Comparison of ENCODE assay signal across 17 cellular contexts in the genomic region with DNA sequence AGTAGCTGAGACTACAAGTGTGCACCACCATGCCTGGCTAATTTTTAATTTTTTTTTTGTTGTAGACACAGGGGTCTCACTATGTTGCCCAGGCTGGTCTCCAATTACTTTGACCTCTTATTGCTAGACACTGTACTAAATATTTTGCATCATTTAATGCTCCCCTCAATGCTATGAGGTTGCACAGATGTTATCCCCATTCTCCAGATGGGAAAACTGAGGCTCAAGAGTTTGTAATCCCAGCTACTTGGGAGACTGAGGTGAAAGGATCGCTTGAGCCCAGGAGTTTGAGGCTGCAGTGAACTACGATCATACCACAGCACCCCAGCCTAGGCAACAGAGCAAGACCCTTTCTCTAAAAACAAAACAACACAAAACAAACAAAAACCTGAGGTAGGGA.
DNase-seq lines count a peak whose midpoint lies in the region; ATAC-seq and TF ChIP-seq lines count a peak whose summit lies in the region.
"Had no signal": no experiment of that assay in that cellular context is flagged by ENCODE, and none has a peak within 500 bp of the region (broad histone marks: within the 10 kb centered on the region; RNA-seq: fewer than 3 reads in every experiment).

No MANE protein-coding gene starts in this region.

- intact Hi-C loops in Right ventricle myocardium superior (cut with DNase I), result no loop called here

- H3K27me3 ChIP-seq in right atrium auricular region, result no peaks in the 10 kb centered on the region
- H3K27me3 ChIP-seq: BLaER1 treated with 17β-estradiol and CSF1 and Interleukin-3, amounts not matched to agents 10 nM and 100 nM had no signal

- H3K9me3 Mint-ChIP-seq in osteocyte (ENCODE audit: unreplicated experiment), result peaks cover 26% of the 10 kb centered on the region

- H3K9me3 ChIP-seq in right atrium auricular region, result no peaks in the 10 kb centered on the region
- H3K9me3 ChIP-seq in KOPT-K1 (ENCODE audit: insufficient read depth, low read length, poor library complexity, severe bottlenecking), result peaks cover 2% of the 10 kb centered on the region
- H3K9me3 ChIP-seq: A549, Caco-2 had no signal

- no peaks in the 10 kb centered on the region for H3K4me1 ChIP-seq in right atrium auricular region
- H3K4me1 ChIP-seq: A549, Caco-2 had no signal

- H3K36me3 ChIP-seq in right atrium auricular region (no peaks in the 10 kb centered on the region), KOPT-K1 (ENCODE audit: insufficient read depth, low read length) (no peaks in the 10 kb centered on the region)
- H3K36me3 ChIP-seq: BLaER1 treated with 17β-estradiol and CSF1 and Interleukin-3, amounts not matched to agents 10 nM and 100 nM had no signal

- ATAC-seq in Right ventricle myocardium superior (ENCODE audit: poor library complexity) (no peak), HG03354 (IDR thresholded peaks at IDR 0.05; ENCODE audit: poor library complexity, severe bottlenecking, unreplicated experiment) (no peak)
- ATAC-seq: A549; CD8-positive, alpha-beta T cell had no signal

- no peak overlapping the region for H3K27ac ChIP-seq in right atrium auricular region
- H3K27ac ChIP-seq in KOPT-K1 (ENCODE audit: low read depth, low read length, poor library complexity, severe bottlenecking), result peak overlapping the region; percentile 9
- H3K27ac ChIP-seq: 22Rv1; A549; BLaER1 treated with 17β-estradiol and CSF1 and Interleukin-3, amounts not matched to agents 10 nM and 100 nM; C4-2B had no signal

- no peaks in the 10 kb centered on the region for H3K36me3 Mint-ChIP-seq in osteocyte (ENCODE audit: unreplicated experiment)
- H3K36me3 Mint-ChIP-seq: CD8-positive, alpha-beta T cell had no signal

- H3K4me3 ChIP-seq in right atrium auricular region, result no peak overlapping the region
- H3K4me3 ChIP-seq: A549; BLaER1 treated with 17β-estradiol and CSF1 and Interleukin-3, amounts not matched to agents 10 nM and 100 nM had no signal

- no peak overlapping the region for H3K4me3 Mint-ChIP-seq in osteocyte (ENCODE audit: unreplicated experiment)
- H3K4me3 Mint-ChIP-seq: B cell; CD4-positive, alpha-beta T cell; CD8-positive, alpha-beta T cell had no signal

- no peaks in the 10 kb centered on the region for H3K4me1 Mint-ChIP-seq in osteocyte (ENCODE audit: unreplicated experiment)
- H3K4me1 Mint-ChIP-seq: B cell had no signal

- peak; percentile 21 for DNase-seq in right atrium auricular region (ENCODE audit: low spot score)
- no peak for DNase-seq in Right ventricle myocardium superior
- DNase-seq in osteocyte (ENCODE audit: extremely low spot score, unreplicated experiment), result peak; percentile 7
- DNase-seq: AML-193; Caco-2; Calu3; CD4-positive, alpha-beta T cell; CD8-positive, alpha-beta T cell; DMS79 treated with DMSO at 0.1 percent for 48 hours; GF-D8 had no signal

- H3K27ac Mint-ChIP-seq in osteocyte (ENCODE audit: unreplicated experiment), result no peak overlapping the region
- H3K27ac Mint-ChIP-seq: B cell; CD4-positive, alpha-beta T cell; CD8-positive, alpha-beta T cell had no signal

- TF ChIP-seq CTCF in right atrium auricular region (IDR thresholded peaks at IDR 0.05) (no peak), osteocyte (IDR thresholded peaks at IDR 0.05) (no peak)

- H3K27me3 Mint-ChIP-seq in osteocyte (ENCODE audit: unreplicated experiment), result no peaks in the 10 kb centered on the region
